In the genomic region with DNA sequence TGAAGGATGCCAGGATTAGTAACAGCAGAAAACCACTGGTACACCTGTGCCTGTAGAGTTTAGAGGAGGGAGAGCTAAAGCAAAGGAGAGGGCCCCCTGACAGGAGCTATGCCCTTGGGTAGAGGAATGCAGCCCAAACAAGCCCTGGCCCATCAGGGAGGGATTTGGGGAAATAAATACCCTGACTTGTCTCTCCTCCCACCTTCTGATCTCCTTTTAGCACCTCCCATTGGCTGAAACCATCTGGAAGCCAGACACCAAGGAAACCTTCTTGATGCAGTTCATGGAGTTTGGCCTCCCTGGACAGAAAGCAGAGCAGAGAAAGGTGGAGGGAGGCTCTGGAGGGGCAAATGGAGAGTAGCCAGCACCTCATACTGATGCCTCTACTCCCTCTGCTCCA, we compare ENCODE assay signal across 28 cellular contexts. TPM values are rescaled to one million over a fixed set of nuclear protein-coding genes. Genes with fewer than 3 reads are reported as not detected.
"Had no signal": no experiment of that assay in that cellular context is flagged by ENCODE, and none has a peak within 500 bp of the region (broad histone marks: within the 10 kb centered on the region; RNA-seq: fewer than 3 reads in every experiment).

No MANE protein-coding gene starts in this region.

- H3K27ac ChIP-seq: left lung, lower lobe of right lung, neural progenitor cell, neutrophil, ovary, skin epidermis, stomach, testis, thyroid gland, transverse colon, upper lobe of left lung had no signal

- H3K4me3 ChIP-seq: left lung, lower lobe of right lung, neural progenitor cell, ovary, skin epidermis, stomach, testis, thyroid gland, transverse colon, upper lobe of left lung had no signal

- H3K4me1 ChIP-seq: left lung, lower lobe of right lung, neural progenitor cell, stomach, testis, thyroid gland, upper lobe of left lung had no signal

- H3K9me3 ChIP-seq: left lung, lower lobe of right lung, neutrophil, ovary, stomach, testis, thyroid gland, transverse colon, upper lobe of left lung had no signal

- H3K27me3 ChIP-seq: neural progenitor cell, ovary, testis, thyroid gland, transverse colon, upper lobe of left lung had no signal

- H3K36me3 Mint-ChIP-seq: naive B cell; natural killer cell; neural progenitor cell; stimulated activated naive B cell treated with anti-CD40 and anti-IgM and Interleukin-4, amounts not matched to agents 10 μg/mL and 1 μg/mL and 100 μg/mL, for 72 hours had no signal

- H3K4me3 Mint-ChIP-seq: naive B cell; natural killer cell; nephron progenitor cell; neural progenitor cell; stimulated activated naive B cell treated with anti-CD40 and anti-IgM and Interleukin-4, amounts not matched to agents 10 μg/mL and 1 μg/mL and 100 μg/mL, for 72 hours had no signal

- H3K27ac Mint-ChIP-seq: naive B cell; natural killer cell; nephron progenitor cell; neural progenitor cell; progenitor cell of endocrine pancreas; stimulated activated naive B cell treated with anti-CD40 and anti-IgM and Interleukin-4, amounts not matched to agents 10 μg/mL and 1 μg/mL and 100 μg/mL, for 72 hours had no signal

- H3K9ac ChIP-seq: neural progenitor cell had no signal

- H2AFZ ChIP-seq: neural progenitor cell had no signal

- H3K9me3 Mint-ChIP-seq: natural killer cell; nephron progenitor cell; neural progenitor cell; stimulated activated naive B cell treated with anti-CD40 and anti-IgM and Interleukin-4, amounts not matched to agents 10 μg/mL and 1 μg/mL and 100 μg/mL, for 72 hours had no signal

- DNase-seq: hippocampal formation; kidney glomerular epithelial cell; left colon; left lung; lower lobe of right lung; mammary epithelial cell; mesenchymal stem cell; naive B cell; natural killer cell; nephron progenitor cell; occipital lobe; ovary; right cardiac atrium; stimulated activated CD4-positive, alpha-beta T cell treated with anti-CD3 and anti-CD28 coated beads, Interleukin-12 subunit alpha, Interleukin-12 subunit beta, amount 100 ng/mL, for 4 hours; stimulated activated CD4-positive, alpha-beta T cell treated with anti-CD3 and anti-CD28 coated beads, Interleukin-15, amount 100 ng/mL, for 24 hours; stimulated activated CD4-positive, alpha-beta T cell treated with anti-CD3 and anti-CD28 coated beads, Interleukin-2, amount 100 ng/mL, for 24 hours; stimulated activated CD4-positive, alpha-beta T cell treated with anti-CD3 and anti-CD28 coated beads, Interleukin-4, amount 100 ng/mL, for 1 hour; stimulated activated naive B cell treated with anti-CD40 and anti-IgM and Interleukin-4, amounts not matched to agents 10 μg/mL and 1 μg/mL and 100 μg/mL, for 72 hours; stimulated activated naive CD8-positive, alpha-beta T cell treated with anti-CD3 and anti-CD28 coated beads, Interleukin-15, Interleukin-2, amounts not matched to agents 100 U/mL and 50 U/mL, for 24 hours; stomach; testis; thyroid gland; transverse colon; upper lobe of left lung had no signal

- H3K4me1 Mint-ChIP-seq: naive B cell; natural killer cell; nephron progenitor cell; neural progenitor cell; stimulated activated naive B cell treated with anti-CD40 and anti-IgM and Interleukin-4, amounts not matched to agents 10 μg/mL and 1 μg/mL and 100 μg/mL, for 72 hours had no signal

- H3K36me3 ChIP-seq: left lung, lower lobe of right lung, neural progenitor cell, neutrophil, ovary, stomach, thyroid gland, transverse colon, upper lobe of left lung had no signal

- H3K4me2 ChIP-seq: neural progenitor cell had no signal

RNA-seq across cellular contexts. Expression of a gene that starts 45.3 kb away (rescaled TPM):
- total RNA-seq: mammary epithelial cell had no signal
